7 cellular contexts compared by ENCODE assay signal in the genomic region with DNA sequence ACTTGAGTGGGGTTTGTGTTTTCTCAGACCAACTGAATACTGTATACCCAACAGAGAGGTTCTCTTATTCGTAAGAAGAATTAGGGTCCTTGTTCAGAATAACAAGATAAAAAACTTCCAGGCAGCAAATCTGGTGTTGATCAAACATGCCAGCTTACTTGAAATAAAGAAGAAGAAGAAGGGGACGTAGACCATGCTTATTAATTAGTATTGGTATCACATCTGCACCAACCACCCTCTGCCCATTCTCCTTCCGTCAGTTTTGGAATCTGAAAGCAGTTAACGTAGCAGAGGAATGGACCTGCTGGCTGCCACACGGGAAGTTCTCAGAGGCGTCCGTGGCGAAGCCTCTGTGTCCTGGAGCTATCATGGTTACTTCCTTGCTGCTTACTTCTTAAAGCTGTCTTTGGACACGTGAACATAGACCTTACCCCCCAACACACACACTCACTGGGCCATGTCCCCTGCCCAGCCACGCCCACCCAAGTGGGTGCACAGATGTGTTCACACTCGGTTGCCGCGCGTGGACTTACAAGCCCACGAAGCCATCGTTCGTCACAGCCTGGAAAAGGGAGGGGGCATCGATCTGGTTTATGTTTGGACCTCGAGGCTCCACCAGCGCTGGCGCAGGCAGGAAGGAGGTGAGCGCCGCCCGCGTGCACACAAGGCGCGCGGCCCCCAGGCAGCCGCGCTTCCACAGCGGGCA. TPM values are rescaled to one million over a fixed set of nuclear protein-coding genes. Genes with fewer than 3 reads are reported as not detected.
DNase-seq lines count a peak whose midpoint lies in the region; ATAC-seq and TF ChIP-seq lines count a peak whose summit lies in the region.

No MANE protein-coding gene starts in this region.

- H3K27ac ChIP-seq in esophagus squamous epithelium (peak overlapping the region in 3 of 4 donors; percentile 23 to 54 (median 45)), sigmoid colon (peak overlapping the region in 1 of 4 donors; percentile 6)

- 27 to 48% methylated on average over 9 to 18 of the region's 31 CpGs for WGBS in esophagus squamous epithelium, 2 donors
- 5 to 10% methylated on average over 31 of the region's 31 CpGs for WGBS in sigmoid colon, 2 donors

- H3K4me1 ChIP-seq in esophagus squamous epithelium (peaks cover 27 to 68% (median 37%) of the 10 kb centered on the region in 3 donors), sigmoid colon (peaks cover 0 to 62% (median 55%) of the 10 kb centered on the region in 4 donors)

- intact Hi-C loops in esophagus squamous epithelium (cut with DNase I) (no loop called here), sigmoid colon (cut with DNase I) (loop anchor here (5.0 kb wide), 2 partner anchors 333 to 503 kb away; no protein-coding TSS in a partner anchor)

- peaks cover 5 to 96% (median 13%) of the 10 kb centered on the region in 4 donors for H3K27me3 ChIP-seq in esophagus squamous epithelium
- peaks cover 67 to 87% (median 79%) of the 10 kb centered on the region in 3 donors for H3K27me3 ChIP-seq in sigmoid colon

- no peak for TF ChIP-seq CTCF in esophagus squamous epithelium (IDR thresholded peaks at IDR 0.05)
- TF ChIP-seq CTCF in sigmoid colon (IDR thresholded peaks at IDR 0.05), result no peak

- TF ChIP-seq POLR2A in esophagus squamous epithelium (IDR thresholded peaks at IDR 0.05) (no peak), sigmoid colon (IDR thresholded peaks at IDR 0.05) (no peak)

- TF ChIP-seq EP300 in sigmoid colon (IDR thresholded peaks at IDR 0.05), result no peak

- peak; percentile 4 for ATAC-seq in GM19025 (IDR thresholded peaks at IDR 0.05; ENCODE audit: low read depth, unreplicated experiment)
- ATAC-seq in HG02840 (IDR thresholded peaks at IDR 0.05; ENCODE audit: low FRiP score, unreplicated experiment), result no peak

- H3K36me3 ChIP-seq in esophagus squamous epithelium (no peaks in the 10 kb centered on the region), sigmoid colon (no peaks in the 10 kb centered on the region)

- H3K4me3 ChIP-seq in esophagus squamous epithelium (peak overlapping the region; percentile 33 to 75 (median 46)), sigmoid colon (peak overlapping the region; percentile 7 to 48 (median 44))

- H3K9me3 ChIP-seq in esophagus squamous epithelium (no peaks in the 10 kb centered on the region), sigmoid colon (no peaks in the 10 kb centered on the region)

- peak; percentile 69 for DNase-seq in NCI-H69 (lab: John Stamatoyannopoulos, UW)
- DNase-seq in esophagus squamous epithelium (lab: John Stamatoyannopoulos, UW), result no peak
- DNase-seq in sigmoid colon, result no peak
- no peak for DNase-seq in stimulated activated CD4-positive, alpha-beta T cell treated with anti-CD3 and anti-CD28 coated beads, Interleukin-2, amount 100 ng/mL, for 24 hours
- DNase-seq in cerebellum (ENCODE audit: low spot score), result no peak

RNA-seq across cellular contexts. Expression of a gene that starts 4.1 kb away (rescaled TPM):
- total RNA-seq in esophagus squamous epithelium, result 10 to 100 TPM in 3 of 4 donors, 1 to 10 TPM in 1; 8.3 to 37.6 (median 15.1) TPM
- total RNA-seq in sigmoid colon, result 1 to 10 TPM; 1.1 to 8.4 (median 5.1) TPM
- polyA plus RNA-seq in sigmoid colon, result 10 to 100 TPM in 1 of 3 donors, 1 to 10 TPM in 2; 3.0 to 13.6 (median 3.5) TPM
- total RNA-seq in cerebellum, result 10.6 TPM

RNA-seq across cellular contexts. Expression of a gene that starts 11.6 kb away (rescaled TPM):
- total RNA-seq in esophagus squamous epithelium (10 to 100 TPM in 3 of 4 donors, 1 to 10 TPM in 1; 8.4 to 25.6 (median 12.9) TPM), sigmoid colon (10 to 100 TPM; 29.6 to 55.0 (median 45.7) TPM), cerebellum (42.6 TPM)
- 10 to 100 TPM in 1 of 3 donors, 1 to 10 TPM in 2; 5.5 to 12.1 (median 9.0) TPM for polyA plus RNA-seq in sigmoid colon
